Comparison of ENCODE assay signal across 15 cellular contexts in genomic region chr9:81371824-81372223, GRCh38.
"Had no signal": no experiment of that assay in that cellular context is flagged by ENCODE, and none has a peak within 500 bp of the region (broad histone marks: within the 10 kb centered on the region; RNA-seq: fewer than 3 reads in every experiment).

No MANE protein-coding gene starts in this region.

- H3K27me3 ChIP-seq: brain microvascular endothelial cell, sigmoid colon, upper lobe of right lung had no signal

- H3K27ac ChIP-seq: brain microvascular endothelial cell, epithelial cell of prostate, prostate gland, sigmoid colon, upper lobe of right lung had no signal

- DNase-seq: activated effector memory CD4-positive, alpha-beta T cell treated with anti-CD3 and anti-CD28 coated beads, Interleukin-2, amount 50 U/mL, for 16 hours; activated T-cell treated with anti-CD3 and anti-CD28 coated beads, Interleukin-2, amount 50 U/mL, for 4 hours; amniotic stem cell; brain microvascular endothelial cell; cerebellar nuclear complex; effector memory CD8-positive, alpha-beta T cell; natural killer cell; sigmoid colon; stimulated activated CD4-positive, alpha-beta T cell treated with anti-CD3 and anti-CD28 coated beads, Interleukin-2, amount 100 ng/mL, for 48 hours; stimulated activated naive CD4-positive, alpha-beta T cell treated with Interleukin-2 at 50 U/mL for 16 hours; upper lobe of right lung had no signal

- H3K9me3 ChIP-seq: prostate gland, sigmoid colon, upper lobe of right lung had no signal

- ATAC-seq: activated CD4-positive, CD25-positive, alpha-beta regulatory T cell treated with anti-CD3 and anti-CD28 coated beads, Interleukin-2, amount 50 U/mL, for 24 hours; activated naive CD4-positive, alpha-beta T cell treated with anti-CD3 and anti-CD28 coated beads, Interleukin-2, amount 50 U/mL, for 72 hours; activated T-cell treated with anti-CD3 and anti-CD28 coated beads, Interleukin-2, amount 50 U/mL, for 4 hours; effector memory CD8-positive, alpha-beta T cell; natural killer cell; upper lobe of right lung had no signal

- H3K4me3 ChIP-seq: prostate gland, sigmoid colon, upper lobe of right lung had no signal

- H3K36me3 ChIP-seq: brain microvascular endothelial cell, prostate gland, sigmoid colon, upper lobe of right lung had no signal
